In genomic region chr11:79413258-79413657, GRCh38 we compare ENCODE assay signal across 8 cellular contexts. TPM values are rescaled to one million over a fixed set of nuclear protein-coding genes. Genes with fewer than 3 reads are reported as not detected.
A peak's percentile ranks its signal among the peaks of the same experiment; 100 is the strongest.
DNase-seq lines count a peak whose midpoint lies in the region; ATAC-seq, FAIRE-seq and TF ChIP-seq lines count a peak whose summit lies in the region.

No MANE protein-coding gene starts in this region.

- peak; percentile 91 for FAIRE-seq in endometrium (lab: Jason Lieb, UNC)
- FAIRE-seq in GM12891 (lab: Jason Lieb, UNC), result no peak

- ATAC-seq in HG02763 (IDR thresholded peaks at IDR 0.05; ENCODE audit: unreplicated experiment), result no peak
- ATAC-seq in CD4-positive, alpha-beta T cell (ENCODE audit: poor library complexity), result no peak

- TF ChIP-seq CTCF in AG09319 (IDR thresholded peaks at IDR 0.05; ENCODE audit: low read depth, low read length), result no peak; the same call in none of the 2 replicates
- TF ChIP-seq CTCF in CD4-positive, alpha-beta T cell (IDR thresholded peaks at IDR 0.05), result no peak

- no peaks in the 10 kb centered on the region for H3K4me1 Mint-ChIP-seq in CD4-positive, alpha-beta T cell (ENCODE audit: low read depth)

- no peaks in the 10 kb centered on the region for H3K27me3 ChIP-seq in CD4-positive, alpha-beta T cell (ENCODE audit: control insufficient read depth, insufficient read depth, low read length)

- DNase-seq in AG09319 (ENCODE audit: extremely low read depth, low read depth), result peak; percentile 72
- DNase-seq in NCI-H2029 (lab: John Stamatoyannopoulos, UW), result peak; percentile 33
- DNase-seq in midbrain (lab: John Stamatoyannopoulos, UW), result peak; percentile 49
- no peak for DNase-seq in GM12891 (ENCODE audit: insufficient read length, low spot score)
- DNase-seq in RKO (ENCODE audit: low spot score), result no peak
- DNase-seq in CD4-positive, alpha-beta T cell, result no peak

- H3K27ac Mint-ChIP-seq in CD4-positive, alpha-beta T cell, result no peak overlapping the region

- POLR2A ChIA-PET in CD4-positive, alpha-beta T cell (lab: Charles Lee), result no interaction called here

- no peak for TF ChIP-seq POLR2A in GM12891 (IDR thresholded peaks at IDR 0.05; ENCODE audit: low read depth, low read length)

- no peak overlapping the region for H3K27ac ChIP-seq in CD4-positive, alpha-beta T cell (ENCODE audit: low read depth, low read length)

- peaks cover 6% of the 10 kb centered on the region for H3K27me3 Mint-ChIP-seq in CD4-positive, alpha-beta T cell

- intact Hi-C loops in CD4-positive, alpha-beta T cell (cut with DNase I, micrococcal nuclease), result no loop called here

- H3K4me3 Mint-ChIP-seq in CD4-positive, alpha-beta T cell, result no peak overlapping the region

- H3K9me3 ChIP-seq in CD4-positive, alpha-beta T cell (ENCODE audit: control insufficient read depth, low read length), result no peaks in the 10 kb centered on the region

- CTCF ChIA-PET in CD4-positive, alpha-beta T cell (lab: Charles Lee), result no interaction called here

- H3K9me3 Mint-ChIP-seq in CD4-positive, alpha-beta T cell, result peaks cover 3% of the 10 kb centered on the region

- H3K36me3 Mint-ChIP-seq in CD4-positive, alpha-beta T cell (ENCODE audit: low read depth), result no peaks in the 10 kb centered on the region

TF ChIP-seq in GM12891, 5 proteins besides CTCF, POLR2A, EP300 and RAD21:
- TF ChIP-seq POLR2AphosphoS5 (IDR thresholded peaks at IDR 0.05; ENCODE audit: low read depth, low read length), result no peak
- no peak for TF ChIP-seq POU2F2 (IDR thresholded peaks at IDR 0.05; ENCODE audit: low read depth, low read length)
- no peak for TF ChIP-seq SPI1 (IDR thresholded peaks at IDR 0.05; ENCODE audit: low read depth, low read length)
- no peak for TF ChIP-seq PAX5 (IDR thresholded peaks at IDR 0.05; ENCODE audit: insufficient read depth, low read length, severe bottlenecking)
- TF ChIP-seq TAF1 (IDR thresholded peaks at IDR 0.05; ENCODE audit: low read depth, low read length), result no peak

RNA-seq across cellular contexts. Expression of gene TENM4, which starts 27.6 kb away (rescaled TPM):
- polyA plus RNA-seq in GM12891 (2012; ENCODE audit: low read depth, missing spikeins), result 0.06 TPM
- total RNA-seq in CD4-positive, alpha-beta T cell, result under 1 TPM; 0.22 to 0.31 TPM

Comparison
In these comparisons a context has a peak if more than half of its experiments do, and no peak if none do; other contexts are left out.
1. DNase-seq: peak in AG09319 (single experiment), NCI-H2029 (single experiment) and midbrain (single experiment); none in GM12891 (single experiment), RKO (single experiment) and CD4-positive, alpha-beta T cell (0 of 10).